18 cellular contexts compared by ENCODE assay signal in the genomic region with DNA sequence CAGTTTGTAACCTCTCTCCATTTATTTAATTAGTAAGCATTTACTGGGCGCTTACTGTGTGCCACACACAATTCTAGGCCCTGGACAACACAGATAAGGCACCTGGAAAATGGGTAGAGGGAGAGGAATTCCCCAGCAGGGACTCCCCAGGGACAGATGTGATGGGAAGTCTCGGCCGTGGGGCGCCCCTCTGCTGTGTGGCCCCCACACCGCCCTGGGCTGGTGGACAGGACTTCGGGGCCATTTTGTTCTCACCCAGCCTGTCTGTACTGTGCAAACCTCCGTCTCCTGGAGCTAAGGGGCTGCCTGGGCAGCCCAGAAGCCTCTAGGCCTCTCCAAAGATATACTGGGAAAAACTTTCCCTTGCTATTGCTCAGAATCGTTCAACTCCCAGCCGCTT.
DNase-seq lines count a peak whose midpoint lies in the region; FAIRE-seq and TF ChIP-seq lines count a peak whose summit lies in the region.
"Had no signal": no experiment of that assay in that cellular context is flagged by ENCODE, and none has a peak within 500 bp of the region (broad histone marks: within the 10 kb centered on the region; RNA-seq: fewer than 3 reads in every experiment).

No MANE protein-coding gene starts in this region.

- H3K79me2 ChIP-seq in mesendoderm (ENCODE audit: control insufficient read depth, insufficient read depth, low read length) = no peaks in the 10 kb centered on the region

- FAIRE-seq in frontal cortex (lab: Jason Lieb, UNC) = no peak

- no peaks in the 10 kb centered on the region for H3K9me3 ChIP-seq in HUES48 (ENCODE audit: control insufficient read depth, insufficient read depth, low read length)
- no peaks in the 10 kb centered on the region; the same call in 1 of the 2 replicates for H3K9me3 ChIP-seq in SK-N-MC (ENCODE audit: low read depth, low read length)
- H3K9me3 ChIP-seq: SK-N-SH had no signal

- peak overlapping the region; percentile 58 for H3K27ac Mint-ChIP-seq in type B pancreatic cell
- H3K27ac Mint-ChIP-seq: T-cell had no signal

- H3K36me3 ChIP-seq in HUES48 (ENCODE audit: control insufficient read depth, insufficient read depth, low read length) = no peaks in the 10 kb centered on the region
- H3K36me3 ChIP-seq in SK-N-MC (ENCODE audit: insufficient read depth, low read length) = no peaks in the 10 kb centered on the region
- no peaks in the 10 kb centered on the region for H3K36me3 ChIP-seq in mesendoderm (ENCODE audit: control insufficient read depth, insufficient read depth, low read length)

- no peaks in the 10 kb centered on the region for H3K79me1 ChIP-seq in mesendoderm (ENCODE audit: low read length)

- peak overlapping the region; percentile 3 for H3K18ac ChIP-seq in mesendoderm (ENCODE audit: low read length)

- WGBS in mesendoderm (ENCODE audit: extremely low coverage, insufficient coverage, low lambda C conversion rate) = no CpG with 5 or more reads among the region's 9 CpGs

- no peak overlapping the region for H4K8ac ChIP-seq in mesendoderm (ENCODE audit: low read depth, low read length)

- H3K23ac ChIP-seq in mesendoderm (ENCODE audit: low read length) = no peak overlapping the region

- DNase-seq in SK-N-MC (ENCODE audit: low read depth, low spot score) (no peak), mesendoderm (no peak), type B pancreatic cell (ENCODE audit: extremely low spot score, unreplicated experiment) (no peak), NCI-H187 (lab: John Stamatoyannopoulos, UW) (no peak), superior temporal gyrus (ENCODE audit: extremely low spot score) (no peak), frontal cortex (ENCODE audit: low spot score in 2 of 2) (no peak)
- DNase-seq: ACHN; AML-193; EL; KG1; NCI-H2107; NCI-H226; NCI-H526 treated with DMSO at 0.1 percent for 48 hours; NK-92 treated with Interleukin-12 subunit alpha and Interleukin-12 subunit beta, amount 100 ng/mL, for 24 hours; T-cell had no signal

- H2AK5ac ChIP-seq in mesendoderm (ENCODE audit: low read length) = no peak overlapping the region

- no peak overlapping the region for H3K4ac ChIP-seq in mesendoderm (ENCODE audit: low read depth, low read length)

- H3K9ac ChIP-seq in HUES48 (ENCODE audit: low read depth, low read length) (0 out of 2 replicates have a peak overlapping the region, but pooled peaks have one; percentile 39), SK-N-MC (ENCODE audit: insufficient read length) (no peak overlapping the region), mesendoderm (ENCODE audit: low read length) (no peak overlapping the region)
- H3K9ac ChIP-seq: SK-N-SH had no signal

- no peak overlapping the region for H2BK15ac ChIP-seq in mesendoderm (replicated peaks; ENCODE audit: low read depth)

- peaks cover 9% of the 10 kb centered on the region for H3K9me3 Mint-ChIP-seq in type B pancreatic cell

- H3K27ac ChIP-seq in HUES48 (ENCODE audit: low read depth, low read length) (no peak overlapping the region), SK-N-MC (0 out of 2 replicates have a peak overlapping the region, but pooled peaks have one; percentile 0), mesendoderm (ENCODE audit: low read depth, low read length) (no peak overlapping the region)
- H3K27ac ChIP-seq: HL-60 had no signal

- H3K4me3 ChIP-seq in HUES48 (ENCODE audit: low read depth, low read length) = no peak overlapping the region
- H3K4me3 ChIP-seq in SK-N-MC = no peak overlapping the region
- H3K4me3 ChIP-seq in mesendoderm (ENCODE audit: low read length) = no peak overlapping the region

- peaks cover 9% of the 10 kb centered on the region for H3K36me3 Mint-ChIP-seq in type B pancreatic cell
- H3K36me3 Mint-ChIP-seq: T-cell had no signal

- H3K4me3 Mint-ChIP-seq in type B pancreatic cell = no peak overlapping the region
- H3K4me3 Mint-ChIP-seq: T-cell had no signal

- H3K4me2 ChIP-seq in mesendoderm (ENCODE audit: low read length) = no peak overlapping the region
- H3K4me2 ChIP-seq: SK-N-SH had no signal

- H3K4me1 ChIP-seq in HUES48 (ENCODE audit: control insufficient read depth, insufficient read depth, low read length) = peaks cover 14% of the 10 kb centered on the region
- peaks cover 2% of the 10 kb centered on the region for H3K4me1 ChIP-seq in mesendoderm (ENCODE audit: control insufficient read depth, low read depth, low read length)

- no peak overlapping the region for H2BK120ac ChIP-seq in mesendoderm (ENCODE audit: low read depth, low read length)

- peak overlapping the region; percentile 7 for H3K56ac ChIP-seq in mesendoderm (ENCODE audit: low read length)

- H4K5ac ChIP-seq in mesendoderm (ENCODE audit: low read length) = no peak overlapping the region

- H3K27me3 Mint-ChIP-seq in type B pancreatic cell = peaks cover 3% of the 10 kb centered on the region
- H3K27me3 Mint-ChIP-seq: T-cell had no signal

- H3K27me3 ChIP-seq in HUES48 (ENCODE audit: control insufficient read depth, insufficient read depth, low read length) (no peaks in the 10 kb centered on the region), mesendoderm (ENCODE audit: insufficient read depth, low read length, poor library complexity) (no peaks in the 10 kb centered on the region)

- no peak overlapping the region for H2BK5ac ChIP-seq in mesendoderm (ENCODE audit: low read length)

- peaks cover 47% of the 10 kb centered on the region for H3K4me1 Mint-ChIP-seq in type B pancreatic cell (ENCODE audit: unreplicated experiment)

- TF ChIP-seq CTCF in type B pancreatic cell (conservative IDR thresholded peaks at IDR 0.05) = no peak
